ENCODE assay signal across 8 cellular contexts in genomic region chr1:47709302-47710074, GRCh38.
DNase-seq lines count a peak whose midpoint lies in the region; ATAC-seq and TF ChIP-seq lines count a peak whose summit lies in the region.

No MANE protein-coding gene starts in this region.

- no peaks in the 10 kb centered on the region for H3K79me2 ChIP-seq in GM23248 (ENCODE audit: insufficient read depth)
- no peaks in the 10 kb centered on the region for H3K79me2 ChIP-seq in osteoblast (ENCODE audit: insufficient read depth, low read length)

- TF ChIP-seq CTCF in AG09319 (IDR thresholded peaks at IDR 0.05; ENCODE audit: low read depth, low read length), result peak; percentile 23
- TF ChIP-seq CTCF in fibroblast of pulmonary artery (IDR thresholded peaks at IDR 0.05; ENCODE audit: low read length, missing control alignments), result peak; percentile 13
- peak; percentile 16 for TF ChIP-seq CTCF in osteoblast (IDR thresholded peaks at IDR 0.05; ENCODE audit: extremely low read depth, low read depth, low read length)

- no peaks in the 10 kb centered on the region for H3K9me2 ChIP-seq in GM23248 (ENCODE audit: insufficient read depth)

- peak overlapping the region; percentile 58 for H3K4me3 ChIP-seq in GM23248
- H3K4me3 ChIP-seq in fibroblast of pulmonary artery (replicated peaks; ENCODE audit: low read depth, low read length), result peak overlapping the region; percentile 25
- H3K4me3 ChIP-seq in osteoblast (ENCODE audit: insufficient read depth, low read length), result peak overlapping the region; percentile 40

- no peak overlapping the region for H3K9ac ChIP-seq in GM23248

- H3K27ac ChIP-seq in GM23248, result no peak overlapping the region
- H3K27ac ChIP-seq in osteoblast (ENCODE audit: low read depth, low read length), result no peak overlapping the region

- H3K36me3 ChIP-seq in GM23248 (ENCODE audit: low read depth) (no peaks in the 10 kb centered on the region), osteoblast (ENCODE audit: insufficient read depth, low read length) (no peaks in the 10 kb centered on the region)

- H2AFZ ChIP-seq in GM23248 (peak overlapping the region; percentile 51), osteoblast (ENCODE audit: low read length) (peak overlapping the region; percentile 29)

- H3K9me3 ChIP-seq in GM23248 (ENCODE audit: low read depth), result no peaks in the 10 kb centered on the region
- H3K9me3 ChIP-seq in osteoblast (ENCODE audit: low read depth, low read length), result no peaks in the 10 kb centered on the region

- H3K4me1 ChIP-seq in GM23248 (ENCODE audit: insufficient read depth) (no peaks in the 10 kb centered on the region), osteoblast (ENCODE audit: insufficient read depth, low read length) (peaks cover 6% of the 10 kb centered on the region)

- H3K27me3 ChIP-seq in GM23248 (replicated peaks; ENCODE audit: insufficient read depth) (peaks cover 70% of the 10 kb centered on the region), osteoblast (ENCODE audit: insufficient read depth, low read length) (peaks cover 68% of the 10 kb centered on the region)

- ATAC-seq in SK-N-SH treated with all-trans-retinoic acid at 6 μM for 48 hours, result peak; percentile 62
- ATAC-seq in HG03354 (IDR thresholded peaks at IDR 0.05; ENCODE audit: poor library complexity, severe bottlenecking, unreplicated experiment), result no peak

- no peak for DNase-seq in AG09319 (ENCODE audit: extremely low read depth, low read depth)
- DNase-seq in GM23248, result peak; percentile 47
- no peak for DNase-seq in fibroblast of pulmonary artery (ENCODE audit: low read depth)
- DNase-seq in osteoblast (ENCODE audit: insufficient read length, low spot score, missing footprints), result peak; percentile 92
- no peak for DNase-seq in stimulated activated CD4-positive, alpha-beta T cell treated with anti-CD3 and anti-CD28 coated beads, Interleukin-1b, Interleukin-23, amount 100 ng/mL, for 48 hours
- no peak for DNase-seq in T-helper 1 cell

- H3K4me2 ChIP-seq in GM23248 (ENCODE audit: unreplicated experiment) (peak overlapping the region; percentile 75), osteoblast (ENCODE audit: insufficient read depth, low read length) (peak overlapping the region; percentile 66)

- peaks cover 3% of the 10 kb centered on the region; the same call in 1 of the 2 replicates for H3F3A ChIP-seq in GM23248 (ENCODE audit: insufficient read depth)

- in situ Hi-C loops in GM23248 (cut with MboI), result loop anchor here (5.0 to 10.0 kb wide), 2 partner anchors 265 to 522 kb away; no protein-coding TSS in a partner anchor

- 1 to 2% methylated on average over 66 to 80 of the region's 81 CpGs for WGBS in GM23248 (ENCODE audit: low coverage in 1 of 2, low lambda C conversion rate in 2 of 2, missing lambda C conversion rate in 2 of 2), 2 experiments

- H4K20me1 ChIP-seq in GM23248 (ENCODE audit: insufficient read depth) (no peaks in the 10 kb centered on the region), osteoblast (ENCODE audit: insufficient read depth, low read length) (no peaks in the 10 kb centered on the region)

TF ChIP-seq in SK-N-SH treated with all-trans-retinoic acid at 6 μM for 48 hours, 23 proteins besides CTCF, POLR2A, EP300 and RAD21:
- TF ChIP-seq, protein P1, sequence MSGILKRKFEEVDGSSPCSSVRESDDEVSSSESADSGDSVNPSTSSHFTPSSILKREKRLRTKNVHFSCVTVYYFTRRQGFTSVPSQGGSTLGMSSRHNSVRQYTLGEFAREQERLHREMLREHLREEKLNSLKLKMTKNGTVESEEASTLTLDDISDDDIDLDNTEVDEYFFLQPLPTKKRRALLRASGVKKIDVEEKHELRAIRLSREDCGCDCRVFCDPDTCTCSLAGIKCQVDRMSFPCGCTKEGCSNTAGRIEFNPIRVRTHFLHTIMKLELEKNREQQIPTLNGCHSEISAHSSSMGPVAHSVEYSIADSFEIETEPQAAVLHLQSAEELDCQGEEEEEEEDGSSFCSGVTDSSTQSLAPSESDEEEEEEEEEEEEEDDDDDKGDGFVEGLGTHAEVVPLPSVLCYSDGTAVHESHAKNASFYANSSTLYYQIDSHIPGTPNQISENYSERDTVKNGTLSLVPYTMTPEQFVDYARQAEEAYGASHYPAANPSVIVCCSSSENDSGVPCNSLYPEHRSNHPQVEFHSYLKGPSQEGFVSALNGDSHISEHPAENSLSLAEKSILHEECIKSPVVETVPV (CRISPR knock-in tag; IDR thresholded peaks at IDR 0.05), result no peak

Comparison
In these comparisons a context has a peak if more than half of its experiments do, and no peak if none do; other contexts are left out.
1. DNase-seq: peak in GM23248 (single experiment) and osteoblast (single experiment); none in AG09319 (single experiment), fibroblast of pulmonary artery (single experiment), stimulated activated CD4-positive, alpha-beta T cell treated with anti-CD3 and anti-CD28 coated beads, Interleukin-1b, Interleukin-23, amount 100 ng/mL, for 48 hours (single experiment) and T-helper 1 cell (0 of 5).
2. Peak in every context shown above with its lines, with median percentiles within 50 percentile points of each other: CTCF ChIP-seq and H3K4me3 ChIP-seq.